In genomic region chr1:147247656-147248238, GRCh38 we compare ENCODE assay signal across 2 cellular contexts.
A peak's percentile ranks its signal among the peaks of the same experiment; 100 is the strongest.
TF ChIP-seq lines count a peak whose summit lies in the region.

No MANE protein-coding gene starts in this region.

TF ChIP-seq in HCT116, 20 proteins besides CTCF, POLR2A, EP300 and RAD21:
- TF ChIP-seq JUND (IDR thresholded peaks at IDR 0.05), result no peak

TF ChIP-seq in H1, 55 proteins besides CTCF, POLR2A, EP300 and RAD21:
- TF ChIP-seq KDM1A (IDR thresholded peaks at IDR 0.05; ENCODE audit: borderline replicate concordance, low read length) (no peak), SRF (IDR thresholded peaks at IDR 0.05; ENCODE audit: low read depth, low read length) (peak; percentile 70; the same call in 1 of the 2 replicates)
